Comparison of ENCODE assay signal across 11 cellular contexts in the genomic region with DNA sequence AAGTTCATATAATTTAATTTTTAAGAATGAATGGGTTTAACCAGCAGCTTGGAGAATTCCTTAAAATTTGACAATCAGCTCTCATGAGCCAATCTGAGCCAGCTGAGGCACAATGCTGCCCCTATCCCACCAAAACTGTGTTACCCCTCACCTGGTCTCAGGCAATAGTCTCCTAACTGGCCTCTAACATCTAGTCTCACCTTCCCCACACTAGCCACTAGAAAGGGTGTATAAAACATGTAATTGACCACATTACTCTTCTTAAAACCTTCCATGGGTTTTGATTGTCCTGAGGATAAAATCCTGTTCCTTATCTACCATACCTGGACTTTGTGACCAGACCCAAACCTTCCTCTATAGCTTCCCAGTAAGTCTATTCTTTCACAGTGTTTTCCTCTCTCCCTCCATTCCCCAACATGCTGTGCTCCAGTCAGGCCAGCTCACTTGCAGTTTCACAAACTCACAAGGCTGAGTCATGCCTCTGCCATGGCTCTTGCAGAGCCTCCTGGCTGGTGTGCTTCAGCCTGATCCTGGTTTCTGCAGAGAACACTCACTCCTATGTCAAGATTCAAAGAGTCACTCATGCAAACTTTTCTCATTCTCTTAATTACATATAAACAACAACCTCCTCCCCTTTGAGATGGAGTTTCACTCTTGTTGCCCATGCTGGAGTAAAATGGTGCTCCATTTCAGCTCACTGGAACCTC. TPM values are rescaled to one million over a fixed set of nuclear protein-coding genes. Genes with fewer than 3 reads are reported as not detected.
DNase-seq lines count a peak whose midpoint lies in the region; ATAC-seq and TF ChIP-seq lines count a peak whose summit lies in the region.
"Had no signal": no experiment of that assay in that cellular context is flagged by ENCODE, and none has a peak within 500 bp of the region (broad histone marks: within the 10 kb centered on the region; RNA-seq: fewer than 3 reads in every experiment).

No MANE protein-coding gene starts in this region.

- POLR2A ChIA-PET in PC-3 (lab: Charles Lee; ENCODE audit: unreplicated experiment): no interaction called here

- peak overlapping the region; percentile 59; the same call in 1 of the 2 replicates for H2AFZ ChIP-seq in PC-3 (ENCODE audit: low read length)

- H3K9me3 Mint-ChIP-seq in stimulated activated naive CD8-positive, alpha-beta T cell treated with anti-CD3 and anti-CD28 coated beads, Interleukin-15, amount 100 ng/mL, for 72 hours: no peaks in the 10 kb centered on the region

- H3F3A ChIP-seq in PC-3 (ENCODE audit: low read length, unreplicated experiment): no peaks in the 10 kb centered on the region

- no peak for TF ChIP-seq POLR2A in esophagus squamous epithelium (IDR thresholded peaks at IDR 0.05)

- H3K9me3 ChIP-seq in PC-3 (ENCODE audit: low read length) (no peaks in the 10 kb centered on the region), esophagus squamous epithelium (peaks cover 0 to 5% (median 0%) of the 10 kb centered on the region in 3 donors)

- H3K27me3 Mint-ChIP-seq in stimulated activated naive CD8-positive, alpha-beta T cell treated with anti-CD3 and anti-CD28 coated beads, Interleukin-15, amount 100 ng/mL, for 72 hours: no peaks in the 10 kb centered on the region

- peaks cover 24% of the 10 kb centered on the region for H3K4me1 Mint-ChIP-seq in stimulated activated naive CD8-positive, alpha-beta T cell treated with anti-CD3 and anti-CD28 coated beads, Interleukin-15, amount 100 ng/mL, for 72 hours

- H3K36me3 ChIP-seq in PC-3 (ENCODE audit: low read depth, low read length): no peaks in the 10 kb centered on the region
- no peaks in the 10 kb centered on the region for H3K36me3 ChIP-seq in esophagus squamous epithelium

- H3K4me1 ChIP-seq in PC-3 (ENCODE audit: insufficient read depth, low read length) (peaks cover 8% of the 10 kb centered on the region), esophagus squamous epithelium (no peaks in the 10 kb centered on the region)

- no peaks in the 10 kb centered on the region for H3K79me2 ChIP-seq in PC-3 (ENCODE audit: low read length)

- ATAC-seq in PC-3 (peak; percentile 74), HG03469 (IDR thresholded peaks at IDR 0.05; ENCODE audit: unreplicated experiment) (no peak)
- peak; percentile 55 for ATAC-seq in stimulated activated naive CD8-positive, alpha-beta T cell treated with anti-CD3 and anti-CD28 coated beads, Interleukin-15, amount 100 ng/mL, for 72 hours

- intact Hi-C loops in PC-3 (cut with micrococcal nuclease): no loop called here
- intact Hi-C loops in esophagus squamous epithelium (cut with DNase I): no loop called here

- H4K20me1 ChIP-seq in PC-3 (ENCODE audit: low read length): no peaks in the 10 kb centered on the region

- H3K27ac Mint-ChIP-seq in stimulated activated naive CD8-positive, alpha-beta T cell treated with anti-CD3 and anti-CD28 coated beads, Interleukin-15, amount 100 ng/mL, for 72 hours: peak overlapping the region in 1 of 2 donors; percentile 0

- DNase-seq in activated naive CD4-positive, alpha-beta T cell treated with anti-CD3 and anti-CD28 coated beads, Interleukin-2, amount 50 U/mL, for 16 hours: peak; percentile 20
- no peak for DNase-seq in activated naive CD4-positive, alpha-beta T cell treated with Interleukin-2 at 50 U/mL for 16 hours
- peak; percentile 56 for DNase-seq in PC-3
- DNase-seq in epithelial cell of prostate (ENCODE audit: low read depth, low spot score): peak; percentile 79
- DNase-seq in stimulated activated naive CD8-positive, alpha-beta T cell treated with anti-CD3 and anti-CD28 coated beads, Interleukin-15, amount 100 ng/mL, for 72 hours: no peak
- no peak for DNase-seq in nucleus accumbens (lab: John Stamatoyannopoulos, UW)
- DNase-seq in esophagus squamous epithelium (lab: John Stamatoyannopoulos, UW): no peak
- DNase-seq: activated CD8-positive, alpha-beta memory T cell treated with anti-CD3 and anti-CD28 coated beads for 24 hours; effector CD8-positive, alpha-beta T cell; NCI-H526 had no signal

- H3K4me2 ChIP-seq in PC-3 (ENCODE audit: low read length): no peak overlapping the region

- no peaks in the 10 kb centered on the region for H3K27me3 ChIP-seq in PC-3 (ENCODE audit: low read length)
- H3K27me3 ChIP-seq in esophagus squamous epithelium: peaks cover 0 to 12% (median 0%) of the 10 kb centered on the region in 4 donors

- TF ChIP-seq CTCF in PC-3 (conservative IDR thresholded peaks at IDR 0.05; ENCODE audit: low read depth, low read length) (no peak), esophagus squamous epithelium (IDR thresholded peaks at IDR 0.05) (no peak)

- H3K4me3 Mint-ChIP-seq in stimulated activated naive CD8-positive, alpha-beta T cell treated with anti-CD3 and anti-CD28 coated beads, Interleukin-15, amount 100 ng/mL, for 72 hours: no peak overlapping the region

- CTCF ChIA-PET in PC-3 (lab: Charles Lee): no interaction called here

- BruUV-seq in PC-3 (replicated peaks; lab: Mats Ljungman, UMichigan): no TSS peak

- no peaks in the 10 kb centered on the region for H3K9me2 ChIP-seq in PC-3 (replicated peaks; ENCODE audit: low read length)

- H3K4me3 ChIP-seq in PC-3 (ENCODE audit: low read length) (no peak overlapping the region), esophagus squamous epithelium (no peak overlapping the region)

- H3K27ac ChIP-seq in PC-3 (ENCODE audit: low read length): no peak overlapping the region
- H3K27ac ChIP-seq in epithelial cell of prostate: peak overlapping the region; percentile 41
- H3K27ac ChIP-seq in esophagus squamous epithelium: no peak overlapping the region

- H3K9ac ChIP-seq in PC-3 (ENCODE audit: low read length): no peak overlapping the region

RNA-seq across cellular contexts. Expression of gene ZCCHC7, which starts 16.0 kb away (rescaled TPM):
- total RNA-seq in PC-3 (2014; rRNA removed) (6.5 and 9.1 TPM in 2 replicates), esophagus squamous epithelium (10 to 100 TPM in 3 of 4 donors, 1 to 10 TPM in 1; 6.1 to 21.6 (median 13.0) TPM)

Comparison
In these comparisons a context has a peak if more than half of its experiments do, and no peak if none do; other contexts are left out.
1. DNase-seq: peak in activated naive CD4-positive, alpha-beta T cell treated with anti-CD3 and anti-CD28 coated beads, Interleukin-2, amount 50 U/mL, for 16 hours (single experiment), PC-3 (single experiment) and epithelial cell of prostate (single experiment); none in activated naive CD4-positive, alpha-beta T cell treated with Interleukin-2 at 50 U/mL for 16 hours (single experiment), stimulated activated naive CD8-positive, alpha-beta T cell treated with anti-CD3 and anti-CD28 coated beads, Interleukin-15, amount 100 ng/mL, for 72 hours (0 of 2), nucleus accumbens (0 of 56) and esophagus squamous epithelium (single experiment).